ENCODE assay signal across 30 cellular contexts in genomic region chr12:123902821-123903220, GRCh38.
"Had no signal": no experiment of that assay in that cellular context is flagged by ENCODE, and none has a peak within 500 bp of the region (broad histone marks: within the 10 kb centered on the region; RNA-seq: fewer than 3 reads in every experiment).

No MANE protein-coding gene starts in this region.

- ATAC-seq: naive thymus-derived CD8-positive, alpha-beta T cell; pancreas; psoas muscle; right cardiac atrium; right lobe of liver; stimulated activated memory B cell treated with anti-CD40 and anti-IgM and Interleukin-4, amounts not matched to agents 10 μg/mL and 1 μg/mL and 100 μg/mL, for 72 hours; stimulated activated naive CD8-positive, alpha-beta T cell treated with anti-CD3 and anti-CD28 coated beads, Interleukin-15, amount 100 ng/mL, for 72 hours; stimulated activated naive CD8-positive, alpha-beta T cell treated with anti-CD3 and anti-CD28 coated beads, Interleukin-15, Interleukin-2, amounts not matched to agents 100 U/mL and 50 U/mL, for 24 hours; upper lobe of right lung had no signal

- H3K4me3 Mint-ChIP-seq: naive B cell; natural killer cell treated with Interleukin-12 subunit alpha and Interleukin-12 subunit beta and Interleukin-15 and Interleukin-18, amount 100 ng/mL, for 72 hours; nephron progenitor cell; neural crest cell; stimulated activated memory B cell treated with anti-CD40 and anti-IgM and Interleukin-4, amounts not matched to agents 10 μg/mL and 1 μg/mL and 100 μg/mL, for 72 hours; stimulated activated naive CD8-positive, alpha-beta T cell treated with anti-CD3 and anti-CD28 coated beads, Interleukin-15, amount 100 ng/mL, for 72 hours; type B pancreatic cell had no signal

- H3K9me3 Mint-ChIP-seq: naive B cell; naive thymus-derived CD8-positive, alpha-beta T cell; natural killer cell treated with Interleukin-12 subunit alpha and Interleukin-12 subunit beta and Interleukin-15 and Interleukin-18, amount 100 ng/mL, for 72 hours; neural crest cell; stimulated activated memory B cell treated with anti-CD40 and anti-IgM and Interleukin-4, amounts not matched to agents 10 μg/mL and 1 μg/mL and 100 μg/mL, for 72 hours; stimulated activated naive CD8-positive, alpha-beta T cell treated with anti-CD3 and anti-CD28 coated beads, Interleukin-15, amount 100 ng/mL, for 72 hours; type B pancreatic cell had no signal

- H3K36me3 ChIP-seq: pancreas, right lobe of liver, sigmoid colon, suprapubic skin, tibial artery, transverse colon, upper lobe of right lung, uterus had no signal

- DNase-seq: naive B cell; naive thymus-derived CD8-positive, alpha-beta T cell; nephron progenitor cell; nucleus accumbens; pancreas; posterior cingulate gyrus; psoas muscle; right cardiac atrium; right lobe of liver; sigmoid colon; small intestine; stimulated activated CD4-positive, alpha-beta T cell treated with anti-CD3 and anti-CD28 coated beads, Interleukin-12 subunit alpha, Interleukin-12 subunit beta, amount 100 ng/mL, for 4 hours; stimulated activated CD4-positive, alpha-beta T cell treated with anti-CD3 and anti-CD28 coated beads, Interleukin-1b, Interleukin-23, amount 100 ng/mL, for 48 hours; stimulated activated CD4-positive, alpha-beta T cell treated with anti-CD3 and anti-CD28 coated beads, Interleukin-4, amount 100 ng/mL, for 1 hour; stimulated activated CD4-positive, alpha-beta T cell treated with anti-CD3 and anti-CD28 coated beads, Interleukin-4, amount 100 ng/mL, for 4 hours; stimulated activated CD8-positive, alpha-beta memory T cell treated with anti-CD3 and anti-CD28 coated beads, Interleukin-4, amount 100 ng/mL, for 48 hours; stimulated activated naive CD4-positive, alpha-beta T cell; stimulated activated naive CD8-positive, alpha-beta T cell treated with anti-CD3 and anti-CD28 coated beads, Interleukin-15, amount 100 ng/mL, for 72 hours; stimulated activated naive CD8-positive, alpha-beta T cell treated with anti-CD3 and anti-CD28 coated beads, Interleukin-15, Interleukin-2, amounts not matched to agents 100 U/mL and 50 U/mL, for 24 hours; substantia nigra; testis; tibial artery; transverse colon; upper lobe of right lung; uterus had no signal

- H3K27ac Mint-ChIP-seq: naive B cell; natural killer cell treated with Interleukin-12 subunit alpha and Interleukin-12 subunit beta and Interleukin-15 and Interleukin-18, amount 100 ng/mL, for 72 hours; nephron progenitor cell; stimulated activated memory B cell treated with anti-CD40 and anti-IgM and Interleukin-4, amounts not matched to agents 10 μg/mL and 1 μg/mL and 100 μg/mL, for 72 hours; stimulated activated naive CD8-positive, alpha-beta T cell treated with anti-CD3 and anti-CD28 coated beads, Interleukin-15, amount 100 ng/mL, for 72 hours; type B pancreatic cell had no signal

- H3K27ac ChIP-seq: pancreas, psoas muscle, right lobe of liver, sigmoid colon, suprapubic skin, testis, tibial artery, transverse colon, upper lobe of right lung, uterus had no signal

- H3K4me3 ChIP-seq: pancreas, psoas muscle, right lobe of liver, sigmoid colon, suprapubic skin, testis, tibial artery, transverse colon, upper lobe of right lung, uterus had no signal

- H3K4me1 ChIP-seq: pancreas, psoas muscle, right lobe of liver, sigmoid colon, suprapubic skin, testis, tibial artery, upper lobe of right lung, uterus had no signal

- H3K36me3 Mint-ChIP-seq: naive B cell; naive thymus-derived CD8-positive, alpha-beta T cell; natural killer cell treated with Interleukin-12 subunit alpha and Interleukin-12 subunit beta and Interleukin-15 and Interleukin-18, amount 100 ng/mL, for 72 hours; stimulated activated memory B cell treated with anti-CD40 and anti-IgM and Interleukin-4, amounts not matched to agents 10 μg/mL and 1 μg/mL and 100 μg/mL, for 72 hours; type B pancreatic cell had no signal

- H3K9me3 ChIP-seq: pancreas, psoas muscle, right lobe of liver, sigmoid colon, suprapubic skin, testis, tibial artery, transverse colon, upper lobe of right lung, uterus had no signal

- H3K27me3 ChIP-seq: pancreas, right lobe of liver, testis, transverse colon, upper lobe of right lung, uterus had no signal
